ENCODE assay signal across 18 cellular contexts in the genomic region with DNA sequence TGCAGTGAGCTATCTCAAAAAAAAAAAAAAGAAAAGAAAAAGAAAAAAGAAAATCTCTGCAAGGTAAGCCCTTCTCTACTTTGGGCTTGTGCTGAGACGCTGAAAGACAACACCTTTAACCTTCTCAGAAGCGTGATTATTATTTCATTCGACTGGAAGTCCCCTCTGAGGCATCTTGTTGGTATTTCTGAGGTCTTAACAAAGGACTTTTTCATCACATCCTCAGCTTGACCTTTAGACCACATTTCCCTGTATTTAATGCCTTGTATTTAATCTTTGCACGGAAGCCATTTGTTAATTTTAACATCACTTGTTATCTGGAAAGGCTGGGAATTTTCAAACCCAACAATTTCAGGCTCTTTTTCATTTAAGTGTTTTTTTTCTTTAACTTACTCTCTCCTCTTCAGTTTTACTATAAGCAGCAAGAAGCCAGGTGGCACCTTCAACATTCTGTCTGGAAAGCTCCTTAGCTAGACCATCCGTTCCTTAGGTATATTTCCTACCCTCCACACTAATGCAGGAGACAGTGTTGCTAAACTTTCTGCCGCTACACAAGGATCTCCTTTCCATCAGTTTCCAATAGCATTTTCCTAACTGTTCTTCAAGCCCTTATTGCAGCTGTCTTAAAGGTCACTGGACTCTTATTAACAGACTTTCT. TPM values are rescaled to one million over a fixed set of nuclear protein-coding genes. Genes with fewer than 3 reads are reported as not detected.
DNase-seq lines count a peak whose midpoint lies in the region; ATAC-seq and TF ChIP-seq lines count a peak whose summit lies in the region.
"Had no signal": no experiment of that assay in that cellular context is flagged by ENCODE, and none has a peak within 500 bp of the region (broad histone marks: within the 10 kb centered on the region; RNA-seq: fewer than 3 reads in every experiment).

No MANE protein-coding gene starts in this region.

- H3K27ac ChIP-seq in CD4-positive, CD25-positive, alpha-beta regulatory T cell (ENCODE audit: insufficient read depth, low read length, poor library complexity, severe bottlenecking): no peak overlapping the region
- peak overlapping the region; percentile 57 for H3K27ac ChIP-seq in PC-9
- no peak overlapping the region for H3K27ac ChIP-seq in neural progenitor cell
- H3K27ac ChIP-seq: GM23248, KMS-11 had no signal

- H3K4me3 ChIP-seq in CD4-positive, CD25-positive, alpha-beta regulatory T cell (ENCODE audit: low read depth, low read length): no peak overlapping the region
- H3K4me3 ChIP-seq in PC-9: no peak overlapping the region
- H3K4me3 ChIP-seq in neural progenitor cell: no peak overlapping the region
- H3K4me3 ChIP-seq: body of pancreas, GM23248 had no signal

- H4K20me1 ChIP-seq in PC-9 (ENCODE audit: insufficient read depth): peaks cover 5% of the 10 kb centered on the region; the same call in 1 of the 2 replicates
- no peaks in the 10 kb centered on the region for H4K20me1 ChIP-seq in neural progenitor cell (ENCODE audit: low read depth)

- no TSS peak for BruUV-seq in PC-9 (replicated peaks; lab: Mats Ljungman, UMichigan)

- H3K36me3 ChIP-seq in CD4-positive, CD25-positive, alpha-beta regulatory T cell (ENCODE audit: control insufficient read depth, insufficient read depth, low read length): peaks cover 37% of the 10 kb centered on the region
- H3K36me3 ChIP-seq in PC-9 (ENCODE audit: low read depth) (peaks cover 31% of the 10 kb centered on the region), neural progenitor cell (peaks cover 2% of the 10 kb centered on the region)

- 0 out of 2 replicates have a peak, but pooled peaks cover 3% of the 10 kb centered on the region for H3K79me2 ChIP-seq in PC-9 (ENCODE audit: low read depth)
- H3K79me2 ChIP-seq in neural progenitor cell (ENCODE audit: low read depth): no peaks in the 10 kb centered on the region

- peaks cover 40% of the 10 kb centered on the region for H3K36me3 Mint-ChIP-seq in CD4-positive, CD25-positive, alpha-beta regulatory T cell
- H3K36me3 Mint-ChIP-seq in neural progenitor cell: peaks cover 15% of the 10 kb centered on the region

- no peaks in the 10 kb centered on the region for H3K4me1 ChIP-seq in CD4-positive, CD25-positive, alpha-beta regulatory T cell (ENCODE audit: control insufficient read depth, insufficient read depth, low read length, poor library complexity, severe bottlenecking)
- H3K4me1 ChIP-seq in PC-9 (replicated peaks; ENCODE audit: insufficient read depth) (peaks cover 16% of the 10 kb centered on the region), neural progenitor cell (no peaks in the 10 kb centered on the region)
- H3K4me1 ChIP-seq: BE2C, body of pancreas had no signal

- H3K9ac ChIP-seq in neural progenitor cell: no peak overlapping the region
- H3K9ac ChIP-seq: GM23248, KMS-11 had no signal

- no peaks in the 10 kb centered on the region for H3K9me3 Mint-ChIP-seq in CD4-positive, CD25-positive, alpha-beta regulatory T cell
- H3K9me3 Mint-ChIP-seq in neural progenitor cell: no peaks in the 10 kb centered on the region
- H3K9me3 Mint-ChIP-seq: activated T-helper 17 cell treated with anti-CD3 and anti-CD28 coated beads, Interleukin-2, amount 50 U/mL, for 72 hours had no signal

- H3K4me1 Mint-ChIP-seq in CD4-positive, CD25-positive, alpha-beta regulatory T cell: peaks cover 5 to 14% (median 6%) of the 10 kb centered on the region in 4 donors
- H3K4me1 Mint-ChIP-seq in neural progenitor cell: peaks cover 3% of the 10 kb centered on the region
- H3K4me1 Mint-ChIP-seq: activated T-helper 17 cell treated with anti-CD3 and anti-CD28 coated beads, Interleukin-2, amount 50 U/mL, for 72 hours had no signal

- H2AFZ ChIP-seq in PC-9: no peak overlapping the region
- H2AFZ ChIP-seq in neural progenitor cell (replicated peaks): no peak overlapping the region
- H2AFZ ChIP-seq: GM23248 had no signal

- H3K27me3 ChIP-seq in CD4-positive, CD25-positive, alpha-beta regulatory T cell (ENCODE audit: control insufficient read depth, insufficient read depth, low read length): no peaks in the 10 kb centered on the region
- no peaks in the 10 kb centered on the region for H3K27me3 ChIP-seq in PC-9 (ENCODE audit: insufficient read depth, low read depth)
- no peaks in the 10 kb centered on the region for H3K27me3 ChIP-seq in neural progenitor cell
- H3K27me3 ChIP-seq: BE2C, body of pancreas had no signal

- no peak overlapping the region for H3K4me3 Mint-ChIP-seq in CD4-positive, CD25-positive, alpha-beta regulatory T cell
- no peak overlapping the region for H3K4me3 Mint-ChIP-seq in neural progenitor cell
- H3K4me3 Mint-ChIP-seq: activated CD4-positive, alpha-beta T cell treated with anti-CD3 and anti-CD28 coated beads for 36 hours; activated T-helper 17 cell treated with anti-CD3 and anti-CD28 coated beads, Interleukin-2, amount 50 U/mL, for 72 hours had no signal

- TF ChIP-seq CTCF in PC-9 (conservative IDR thresholded peaks at IDR 0.05) (no peak), neural progenitor cell (IDR thresholded peaks at IDR 0.05) (no peak)

- CTCF ChIA-PET in PC-9 (lab: Charles Lee): no interaction called here

- peak overlapping the region in 2 of 3 donors; percentile 52 to 65 for H3K27ac Mint-ChIP-seq in CD4-positive, CD25-positive, alpha-beta regulatory T cell
- H3K27ac Mint-ChIP-seq in neural progenitor cell: no peak overlapping the region
- H3K27ac Mint-ChIP-seq: activated CD4-positive, alpha-beta T cell treated with anti-CD3 and anti-CD28 coated beads for 36 hours had no signal

- H3F3A ChIP-seq in PC-9 (ENCODE audit: insufficient read depth, low read depth): peaks cover 26% of the 10 kb centered on the region
- no peaks in the 10 kb centered on the region for H3F3A ChIP-seq in neural progenitor cell (ENCODE audit: low read depth)

- H3K9me2 ChIP-seq in PC-9 (ENCODE audit: insufficient read depth): no peaks in the 10 kb centered on the region

- no peak for ATAC-seq in CD4-positive, CD25-positive, alpha-beta regulatory T cell (ENCODE audit: low read depth in 2 of 2)
- no peak for ATAC-seq in HG02840 (IDR thresholded peaks at IDR 0.05; ENCODE audit: low FRiP score, unreplicated experiment)
- ATAC-seq: activated CD4-positive, alpha-beta T cell treated with anti-CD3 and anti-CD28 coated beads for 36 hours; activated T-helper 17 cell treated with anti-CD3 and anti-CD28 coated beads, Interleukin-2, amount 50 U/mL, for 72 hours; body of pancreas had no signal

- no peaks in the 10 kb centered on the region for H3K27me3 Mint-ChIP-seq in CD4-positive, CD25-positive, alpha-beta regulatory T cell
- no peaks in the 10 kb centered on the region for H3K27me3 Mint-ChIP-seq in neural progenitor cell (ENCODE audit: insufficient read depth, low read depth)
- H3K27me3 Mint-ChIP-seq: activated CD4-positive, alpha-beta T cell treated with anti-CD3 and anti-CD28 coated beads for 36 hours; activated T-helper 17 cell treated with anti-CD3 and anti-CD28 coated beads, Interleukin-2, amount 50 U/mL, for 72 hours had no signal

- intact Hi-C loops in PC-9 (cut with micrococcal nuclease; ENCODE audit: unreplicated experiment): no loop called here

- DNase-seq in CD4-positive, CD25-positive, alpha-beta regulatory T cell: no peak
- DNase-seq in PC-9 (peak in 1 of 2 experiments; percentile 61), glomerular visceral epithelial cell (ENCODE audit: extremely low spot score) (peak; percentile 59), neural progenitor cell (ENCODE audit: low spot score) (no peak), NCI-H2029 treated with DMSO at 0.1 percent for 48 hours (lab: John Stamatoyannopoulos, UW) (no peak)
- DNase-seq: activated CD4-positive, alpha-beta T cell treated with anti-CD3 and anti-CD28 coated beads for 36 hours; BE2C; body of pancreas; effector memory CD4-positive, alpha-beta T cell; glutamatergic neuron; GM23248; kidney; NCI-H526; stimulated activated CD4-positive, alpha-beta T cell treated with anti-CD3 and anti-CD28 coated beads, Interleukin-2, amount 100 ng/mL, for 24 hours; T-helper 2 cell had no signal

- POLR2A ChIA-PET in PC-9 (lab: Charles Lee; ENCODE audit: unreplicated experiment): interaction anchor here (0.6 to 0.7 kb wide), 3 partner anchors 108 to 1312 kb away, joined by 3 to 20 read pairs (median 3); a partner anchor contains a TSS

- H3K4me2 ChIP-seq in PC-9: peak overlapping the region; percentile 8; the same call in 1 of the 2 replicates
- no peak overlapping the region for H3K4me2 ChIP-seq in neural progenitor cell
- H3K4me2 ChIP-seq: KMS-11 had no signal

- H3K9me3 ChIP-seq in CD4-positive, CD25-positive, alpha-beta regulatory T cell (ENCODE audit: control insufficient read depth in 2 of 2, low read length in 2 of 2): no peaks in the 10 kb centered on the region
- H3K9me3 ChIP-seq in PC-9 (ENCODE audit: insufficient read depth, low read depth): no peaks in the 10 kb centered on the region
- H3K9me3 ChIP-seq in neural progenitor cell (ENCODE audit: low read depth): no peaks in the 10 kb centered on the region
- H3K9me3 ChIP-seq: BE2C, body of pancreas had no signal

RNA-seq across cellular contexts. Expression of a gene that starts 10.3 kb away (rescaled TPM):
- total RNA-seq in CD4-positive, CD25-positive, alpha-beta regulatory T cell: 52.3 TPM
- polyA plus RNA-seq in CD4-positive, CD25-positive, alpha-beta regulatory T cell: 10 to 100 TPM in 2 of 4 donors, 1 to 10 TPM in 2; 7.0 to 12.8 (median 9.9) TPM
- total RNA-seq in PC-9 (2021) (52.7 and 72.0 TPM in 2 replicates), neural progenitor cell (ENCODE audit: low replicate concordance) (3.9 and 12.0 TPM in 2 replicates)

RNA-seq across cellular contexts. Expression of a gene that starts 15.4 kb away (rescaled TPM):
- total RNA-seq in CD4-positive, CD25-positive, alpha-beta regulatory T cell: not detected
- not detected for polyA plus RNA-seq in CD4-positive, CD25-positive, alpha-beta regulatory T cell
- total RNA-seq in PC-9 (2021): 8.3 and 11.3 TPM in 2 replicates
- 0.97 and 4.5 TPM in 2 replicates for total RNA-seq in neural progenitor cell (ENCODE audit: low replicate concordance)

RNA-seq across cellular contexts. Expression of a gene that starts 16.4 kb away (rescaled TPM):
- not detected for total RNA-seq in CD4-positive, CD25-positive, alpha-beta regulatory T cell
- not detected for polyA plus RNA-seq in CD4-positive, CD25-positive, alpha-beta regulatory T cell
- total RNA-seq in PC-9 (2021) (46.5 and 64.0 TPM in 2 replicates), neural progenitor cell (ENCODE audit: low replicate concordance) (11.7 and 31.5 TPM in 2 replicates)

RNA-seq across cellular contexts. Expression of a gene that starts 46.2 kb away (rescaled TPM):
- total RNA-seq in CD4-positive, CD25-positive, alpha-beta regulatory T cell: 76.7 TPM
- 100 to 1,000 TPM; 193 to 261 (median 221) TPM for polyA plus RNA-seq in CD4-positive, CD25-positive, alpha-beta regulatory T cell
- 141 and 203 TPM in 2 replicates for total RNA-seq in PC-9 (2021)
- total RNA-seq in neural progenitor cell (ENCODE audit: low replicate concordance): 50.7 and 123 TPM in 2 replicates

RNA-seq across cellular contexts. Expression of a gene that starts 52.7 kb away (rescaled TPM):
- total RNA-seq in CD4-positive, CD25-positive, alpha-beta regulatory T cell: 47.7 TPM
- 100 to 1,000 TPM; 100 to 122 (median 108) TPM for polyA plus RNA-seq in CD4-positive, CD25-positive, alpha-beta regulatory T cell
- 90.6 and 133 TPM in 2 replicates for total RNA-seq in PC-9 (2021)
- total RNA-seq in neural progenitor cell (ENCODE audit: low replicate concordance): 21.0 and 61.7 TPM in 2 replicates

Comparison
In these comparisons a context has a peak if more than half of its experiments do, and no peak if none do; other contexts are left out.
1. RNA of a gene that starts 16.4 kb away (total RNA-seq): 46.5 to 64.0 TPM in PC-9 and 11.7 to 31.5 TPM in neural progenitor cell; not detected in CD4-positive, CD25-positive, alpha-beta regulatory T cell (single experiment); every median in the first group is over 10 times any median in the second.